13 cellular contexts compared by ENCODE assay signal in genomic region chr7:129914536-129915272, GRCh38. TPM values are rescaled to one million over a fixed set of nuclear protein-coding genes. Genes with fewer than 3 reads are reported as not detected.
DNase-seq lines count a peak whose midpoint lies in the region; ATAC-seq and TF ChIP-seq lines count a peak whose summit lies in the region.
"Had no signal": no experiment of that assay in that cellular context is flagged by ENCODE, and none has a peak within 500 bp of the region (broad histone marks: within the 10 kb centered on the region; RNA-seq: fewer than 3 reads in every experiment).

No MANE protein-coding gene starts in this region.

- H3K27ac Mint-ChIP-seq in activated naive CD4-positive, alpha-beta T cell treated with anti-CD3 and anti-CD28 coated beads, Interleukin-2, amount 50 U/mL, for 24 hours, result no peak overlapping the region
- peak overlapping the region; percentile 59 for H3K27ac Mint-ChIP-seq in activated naive CD8-positive, alpha-beta T cell treated with anti-CD3 and anti-CD28 coated beads, Interleukin-2, amount 50 U/mL, for 24 hours
- H3K27ac Mint-ChIP-seq in immature natural killer cell, result peak overlapping the region; percentile 87 to 92 (median 90)
- H3K27ac Mint-ChIP-seq in stimulated activated naive CD8-positive, alpha-beta T cell treated with anti-CD3 and anti-CD28 coated beads, Interleukin-15, Interleukin-2, amounts not matched to agents 100 ng/mL and 50 ng/mL, for 24 hours, result peak overlapping the region; percentile 28
- H3K27ac Mint-ChIP-seq: T-helper 1 cell treated with Interleukin-12 subunit alpha and Interleukin-12 subunit beta and Interleukin-4 antibody, amounts not matched to agents 30 μg/mL and 1 μg/mL, for 36 hours had no signal

- DNase-seq in activated naive CD4-positive, alpha-beta T cell (lab: John Stamatoyannopoulos, UW), result no peak
- no peak for DNase-seq in activated naive CD8-positive, alpha-beta T cell treated with anti-CD3 and anti-CD28 coated beads, Interleukin-2, amount 50 U/mL, for 24 hours
- DNase-seq in immature natural killer cell (peak; percentile 54 to 66 (median 63)), NCI-H2081 treated with DMSO at 0.1 percent for 48 hours (lab: John Stamatoyannopoulos, UW) (no peak), prostate gland (ENCODE audit: low spot score) (no peak), NOMO-1 treated with DMSO at 0.1 percent for 48 hours (lab: John Stamatoyannopoulos, UW; ENCODE audit: unreplicated experiment) (no peak)
- DNase-seq: GF-D8; NCI-H1694; NK-92 treated with Interleukin-12 subunit alpha and Interleukin-12 subunit beta, amount 100 ng/mL, for 24 hours; spleen had no signal

- no peaks in the 10 kb centered on the region for H3K9me3 ChIP-seq in prostate gland
- H3K9me3 ChIP-seq: spleen had no signal

- intact Hi-C loops in prostate gland (cut with DNase I), result no loop called here

- H3K27ac ChIP-seq in prostate gland, result no peak overlapping the region

- H3K4me3 Mint-ChIP-seq in activated naive CD4-positive, alpha-beta T cell treated with anti-CD3 and anti-CD28 coated beads, Interleukin-2, amount 50 U/mL, for 24 hours, result peak overlapping the region; percentile 44
- no peak overlapping the region for H3K4me3 Mint-ChIP-seq in activated naive CD8-positive, alpha-beta T cell treated with anti-CD3 and anti-CD28 coated beads, Interleukin-2, amount 50 U/mL, for 24 hours
- H3K4me3 Mint-ChIP-seq in immature natural killer cell, result peak overlapping the region; percentile 31 to 72 (median 63)
- no peak overlapping the region for H3K4me3 Mint-ChIP-seq in stimulated activated naive CD8-positive, alpha-beta T cell treated with anti-CD3 and anti-CD28 coated beads, Interleukin-15, Interleukin-2, amounts not matched to agents 100 ng/mL and 50 ng/mL, for 24 hours
- H3K4me3 Mint-ChIP-seq: T-helper 1 cell treated with Interleukin-12 subunit alpha and Interleukin-12 subunit beta and Interleukin-4 antibody, amounts not matched to agents 30 μg/mL and 1 μg/mL, for 36 hours had no signal

- no peaks in the 10 kb centered on the region for H3K36me3 ChIP-seq in prostate gland

- H3K27me3 ChIP-seq in prostate gland (replicated peaks; ENCODE audit: insufficient read depth), result no peaks in the 10 kb centered on the region
- H3K27me3 ChIP-seq: spleen had no signal

- no peaks in the 10 kb centered on the region for H3K9me3 Mint-ChIP-seq in activated naive CD4-positive, alpha-beta T cell treated with anti-CD3 and anti-CD28 coated beads, Interleukin-2, amount 50 U/mL, for 24 hours
- H3K9me3 Mint-ChIP-seq in activated naive CD8-positive, alpha-beta T cell treated with anti-CD3 and anti-CD28 coated beads, Interleukin-2, amount 50 U/mL, for 24 hours, result no peaks in the 10 kb centered on the region
- H3K9me3 Mint-ChIP-seq in immature natural killer cell, result peaks cover 0 to 2% (median 0%) of the 10 kb centered on the region in 6 donors
- H3K9me3 Mint-ChIP-seq in stimulated activated naive CD8-positive, alpha-beta T cell treated with anti-CD3 and anti-CD28 coated beads, Interleukin-15, Interleukin-2, amounts not matched to agents 100 ng/mL and 50 ng/mL, for 24 hours, result no peaks in the 10 kb centered on the region
- H3K9me3 Mint-ChIP-seq: T-helper 1 cell treated with Interleukin-12 subunit alpha and Interleukin-12 subunit beta and Interleukin-4 antibody, amounts not matched to agents 30 μg/mL and 1 μg/mL, for 36 hours had no signal

- H3K27me3 Mint-ChIP-seq in activated naive CD4-positive, alpha-beta T cell treated with anti-CD3 and anti-CD28 coated beads, Interleukin-2, amount 50 U/mL, for 24 hours, result no peaks in the 10 kb centered on the region
- no peaks in the 10 kb centered on the region for H3K27me3 Mint-ChIP-seq in activated naive CD8-positive, alpha-beta T cell treated with anti-CD3 and anti-CD28 coated beads, Interleukin-2, amount 50 U/mL, for 24 hours
- H3K27me3 Mint-ChIP-seq in immature natural killer cell (ENCODE audit: low read depth in 3 of 3), result peaks cover 0 to 3% (median 0%) of the 10 kb centered on the region in 3 donors
- H3K27me3 Mint-ChIP-seq in stimulated activated naive CD8-positive, alpha-beta T cell treated with anti-CD3 and anti-CD28 coated beads, Interleukin-15, Interleukin-2, amounts not matched to agents 100 ng/mL and 50 ng/mL, for 24 hours, result no peaks in the 10 kb centered on the region

- peaks cover 11% of the 10 kb centered on the region for H3K36me3 Mint-ChIP-seq in activated naive CD4-positive, alpha-beta T cell treated with anti-CD3 and anti-CD28 coated beads, Interleukin-2, amount 50 U/mL, for 24 hours
- H3K36me3 Mint-ChIP-seq in activated naive CD8-positive, alpha-beta T cell treated with anti-CD3 and anti-CD28 coated beads, Interleukin-2, amount 50 U/mL, for 24 hours (ENCODE audit: low read depth), result peaks cover 7% of the 10 kb centered on the region
- H3K36me3 Mint-ChIP-seq in immature natural killer cell, result peaks cover 5 to 16% (median 6%) of the 10 kb centered on the region in 3 donors
- H3K36me3 Mint-ChIP-seq in stimulated activated naive CD8-positive, alpha-beta T cell treated with anti-CD3 and anti-CD28 coated beads, Interleukin-15, Interleukin-2, amounts not matched to agents 100 ng/mL and 50 ng/mL, for 24 hours (ENCODE audit: low read depth), result peaks cover 6% of the 10 kb centered on the region

- no peak overlapping the region for H3K4me3 ChIP-seq in prostate gland
- H3K4me3 ChIP-seq: spleen had no signal

- peaks cover 84% of the 10 kb centered on the region for H3K4me1 Mint-ChIP-seq in activated naive CD4-positive, alpha-beta T cell treated with anti-CD3 and anti-CD28 coated beads, Interleukin-2, amount 50 U/mL, for 24 hours
- peaks cover 60% of the 10 kb centered on the region for H3K4me1 Mint-ChIP-seq in activated naive CD8-positive, alpha-beta T cell treated with anti-CD3 and anti-CD28 coated beads, Interleukin-2, amount 50 U/mL, for 24 hours
- H3K4me1 Mint-ChIP-seq in immature natural killer cell, result peaks cover 67 to 83% of the 10 kb centered on the region in 2 donors
- peaks cover 54% of the 10 kb centered on the region for H3K4me1 Mint-ChIP-seq in stimulated activated naive CD8-positive, alpha-beta T cell treated with anti-CD3 and anti-CD28 coated beads, Interleukin-15, Interleukin-2, amounts not matched to agents 100 ng/mL and 50 ng/mL, for 24 hours (ENCODE audit: low read depth)

- WGBS in prostate gland, result 35% methylated on average over 9 of the region's 9 CpGs

- peaks cover 26% of the 10 kb centered on the region for H3K4me1 ChIP-seq in prostate gland (replicated peaks)

- TF ChIP-seq POLR2A in prostate gland (IDR thresholded peaks at IDR 0.05), result no peak

- no peak for TF ChIP-seq CTCF in prostate gland (IDR thresholded peaks at IDR 0.05)

- peak; percentile 52 for ATAC-seq in activated naive CD8-positive, alpha-beta T cell treated with anti-CD3 and anti-CD28 coated beads, Interleukin-2, amount 50 U/mL, for 24 hours

RNA-seq across cellular contexts. Expression of gene UBE2H, which starts 38.1 kb away (rescaled TPM):
- polyA plus RNA-seq in immature natural killer cell, result 10 to 100 TPM; 28.1 to 71.9 (median 32.2) TPM
- 100 to 1,000 TPM in 1 of 2 donors, 10 to 100 TPM in 1; 78.4 to 105 TPM for total RNA-seq in prostate gland

Comparison
In these comparisons a context has a peak if more than half of its experiments do, and no peak if none do; other contexts are left out.
1. H3K4me3 Mint-ChIP-seq: peak in activated naive CD4-positive, alpha-beta T cell treated with anti-CD3 and anti-CD28 coated beads, Interleukin-2, amount 50 U/mL, for 24 hours (single experiment) and immature natural killer cell (5 of 5); none in activated naive CD8-positive, alpha-beta T cell treated with anti-CD3 and anti-CD28 coated beads, Interleukin-2, amount 50 U/mL, for 24 hours (single experiment) and stimulated activated naive CD8-positive, alpha-beta T cell treated with anti-CD3 and anti-CD28 coated beads, Interleukin-15, Interleukin-2, amounts not matched to agents 100 ng/mL and 50 ng/mL, for 24 hours (single experiment).
2. DNase-seq: peak in immature natural killer cell (3 of 3); none in activated naive CD4-positive, alpha-beta T cell (0 of 4), activated naive CD8-positive, alpha-beta T cell treated with anti-CD3 and anti-CD28 coated beads, Interleukin-2, amount 50 U/mL, for 24 hours (single experiment), NCI-H2081 treated with DMSO at 0.1 percent for 48 hours (single experiment), prostate gland (single experiment) and NOMO-1 treated with DMSO at 0.1 percent for 48 hours (single experiment).